ENCODE assay signal across 10 cellular contexts in the genomic region with DNA sequence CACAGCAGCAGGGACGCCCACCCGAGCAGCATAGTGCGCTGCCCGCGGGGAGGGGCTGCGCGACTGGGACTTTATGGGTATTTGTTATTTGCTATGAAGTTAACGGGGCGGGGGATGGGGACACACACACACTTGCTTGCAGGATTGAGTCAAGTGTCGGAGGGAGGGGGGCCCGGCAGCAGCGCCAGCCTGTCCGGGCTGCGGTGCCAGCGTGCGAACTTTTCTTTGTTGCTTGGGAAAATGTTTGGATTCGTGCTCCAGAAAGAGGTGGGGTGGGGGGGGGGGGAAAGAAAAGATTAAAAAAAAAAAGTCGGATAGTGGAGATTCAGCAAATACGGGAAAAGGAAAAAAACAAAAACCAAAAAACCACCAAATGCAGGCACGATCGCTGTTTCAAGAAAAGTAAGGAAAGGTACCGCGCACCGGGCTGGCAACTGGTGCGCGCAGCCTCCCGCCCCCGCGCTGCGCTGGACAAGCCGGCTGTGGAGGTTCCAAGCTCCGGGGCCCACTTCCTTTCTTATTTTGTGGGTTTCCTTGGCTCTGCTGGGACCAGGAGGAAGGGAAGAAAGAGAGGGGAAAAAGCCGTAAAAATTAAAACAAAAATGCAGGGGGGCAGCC. TPM values are rescaled to one million over a fixed set of nuclear protein-coding genes. Genes with fewer than 3 reads are reported as not detected.
A peak's percentile ranks its signal among the peaks of the same experiment; 100 is the strongest.
DNase-seq lines count a peak whose midpoint lies in the region; ATAC-seq and TF ChIP-seq lines count a peak whose summit lies in the region.
"Had no signal": no experiment of that assay in that cellular context is flagged by ENCODE, and none has a peak within 500 bp of the region (broad histone marks: within the 10 kb centered on the region; RNA-seq: fewer than 3 reads in every experiment).

No MANE protein-coding gene starts in this region.

- no peak for TF ChIP-seq CTCF in body of pancreas (IDR thresholded peaks at IDR 0.05)

- peak overlapping the region; percentile 40; the same call in 1 of the 2 replicates for H3K9ac ChIP-seq in iPS-20b (ENCODE audit: low read depth, low read length)

- DNase-seq in HCEC 1CT (peak; percentile 27), body of pancreas (peak in 2 of 4 donors; percentile 13), hippocampal formation (lab: John Stamatoyannopoulos, UW) (no peak)
- DNase-seq in CD8-positive, alpha-beta memory T cell: no peak
- no peak for DNase-seq in effector CD8-positive, alpha-beta T cell (lab: John Stamatoyannopoulos, UW)
- DNase-seq: NCI-H1092; stimulated activated CD4-positive, alpha-beta T cell treated with anti-CD3 and anti-CD28 coated beads, Interleukin-4, amount 100 ng/mL, for 24 hours had no signal

- H3K4me1 ChIP-seq in body of pancreas: peaks cover 26% of the 10 kb centered on the region
- H3K4me1 ChIP-seq in iPS-20b (ENCODE audit: insufficient read depth, low read length): peaks cover 4% of the 10 kb centered on the region; the same call in 1 of the 2 replicates
- H3K4me1 ChIP-seq in CD8-positive, alpha-beta memory T cell (ENCODE audit: insufficient read depth, low read length): no peaks in the 10 kb centered on the region

- no peak overlapping the region for H3K27ac Mint-ChIP-seq in CD8-positive, alpha-beta memory T cell

- TF ChIP-seq POLR2A in body of pancreas (IDR thresholded peaks at IDR 0.05): no peak

- CTCF ChIA-PET in CD8-positive, alpha-beta memory T cell (lab: Charles Lee): no interaction called here

- H3K36me3 Mint-ChIP-seq in CD8-positive, alpha-beta memory T cell: no peaks in the 10 kb centered on the region

- H3K4me1 Mint-ChIP-seq in CD8-positive, alpha-beta memory T cell: no peaks in the 10 kb centered on the region

- H3K27ac ChIP-seq in body of pancreas (peak overlapping the region in 1 of 4 donors; percentile 21), iPS-20b (ENCODE audit: low read length) (no peak overlapping the region), skin epidermis (peak overlapping the region in 20 of 21 experiments; percentile 25 to 82 (median 69))
- no peak overlapping the region for H3K27ac ChIP-seq in CD8-positive, alpha-beta memory T cell (ENCODE audit: low read depth, low read length)

- H3K4me3 Mint-ChIP-seq in CD8-positive, alpha-beta memory T cell: no peak overlapping the region

- peaks cover 0 to 4% (median 3%) of the 10 kb centered on the region in 5 donors for H3K9me3 Mint-ChIP-seq in CD8-positive, alpha-beta memory T cell

- 1 to 2% methylated on average over 26 to 33 of the region's 33 CpGs for WGBS in body of pancreas, 2 donors

- H3K27me3 ChIP-seq in body of pancreas (peaks cover 2 to 9% of the 10 kb centered on the region in 2 donors), iPS-20b (ENCODE audit: insufficient read depth, low read length) (peaks cover 58% of the 10 kb centered on the region)
- no peaks in the 10 kb centered on the region for H3K27me3 ChIP-seq in CD8-positive, alpha-beta memory T cell (ENCODE audit: insufficient read depth, low read length, poor library complexity, severe bottlenecking)

- H3K9me3 ChIP-seq in body of pancreas: no peaks in the 10 kb centered on the region
- H3K9me3 ChIP-seq in iPS-20b (ENCODE audit: insufficient read depth, low read depth, low read length): no peaks in the 10 kb centered on the region
- H3K9me3 ChIP-seq in CD8-positive, alpha-beta memory T cell (ENCODE audit: low read length): no peaks in the 10 kb centered on the region

- H3K36me3 ChIP-seq in body of pancreas (replicated peaks in 1 of 2; ENCODE audit: insufficient read depth in 1 of 2, low read depth in 2 of 2) (no peaks in the 10 kb centered on the region), iPS-20b (ENCODE audit: insufficient read depth, low read depth, low read length) (no peaks in the 10 kb centered on the region)
- H3K36me3 ChIP-seq in CD8-positive, alpha-beta memory T cell (ENCODE audit: insufficient read depth, low read length): no peaks in the 10 kb centered on the region

- POLR2A ChIA-PET in CD8-positive, alpha-beta memory T cell (lab: Charles Lee): no interaction called here

- peak; percentile 28 for ATAC-seq in body of pancreas
- ATAC-seq in GM18861 (IDR thresholded peaks at IDR 0.05; ENCODE audit: unreplicated experiment): no peak

- intact Hi-C loops in body of pancreas (cut with DNase I): no loop called here

- peaks cover 26 to 29% of the 10 kb centered on the region in 2 donors for H3K27me3 Mint-ChIP-seq in CD8-positive, alpha-beta memory T cell

- H3K4me3 ChIP-seq in body of pancreas (peak overlapping the region; percentile 22 to 38), iPS-20b (ENCODE audit: low read length) (peak overlapping the region; percentile 74), skin epidermis (peak overlapping the region; percentile 39 to 53 (median 43))
- H3K4me3 ChIP-seq in CD8-positive, alpha-beta memory T cell (ENCODE audit: low read length): no peak overlapping the region

RNA-seq across cellular contexts. Expression of gene ADAMTS5, which starts 0.4 kb away (rescaled TPM):
- 1 to 10 TPM; 3.4 to 3.6 TPM for total RNA-seq in body of pancreas
- not detected for total RNA-seq in CD8-positive, alpha-beta memory T cell
- not detected for polyA plus RNA-seq in CD8-positive, alpha-beta memory T cell

Comparison
In these comparisons a context has a peak if more than half of its experiments do, and no peak if none do; other contexts are left out.
1. H3K27ac ChIP-seq: peak in skin epidermis (20 of 21); none in iPS-20b (single experiment) and CD8-positive, alpha-beta memory T cell (single experiment).
2. RNA of gene ADAMTS5, which starts 0.4 kb away (total RNA-seq): 3.4 to 3.6 TPM in body of pancreas; not detected in CD8-positive, alpha-beta memory T cell; every median in the first group is over 4 times any median in the second.